27 cellular contexts compared by ENCODE assay signal in the genomic region with DNA sequence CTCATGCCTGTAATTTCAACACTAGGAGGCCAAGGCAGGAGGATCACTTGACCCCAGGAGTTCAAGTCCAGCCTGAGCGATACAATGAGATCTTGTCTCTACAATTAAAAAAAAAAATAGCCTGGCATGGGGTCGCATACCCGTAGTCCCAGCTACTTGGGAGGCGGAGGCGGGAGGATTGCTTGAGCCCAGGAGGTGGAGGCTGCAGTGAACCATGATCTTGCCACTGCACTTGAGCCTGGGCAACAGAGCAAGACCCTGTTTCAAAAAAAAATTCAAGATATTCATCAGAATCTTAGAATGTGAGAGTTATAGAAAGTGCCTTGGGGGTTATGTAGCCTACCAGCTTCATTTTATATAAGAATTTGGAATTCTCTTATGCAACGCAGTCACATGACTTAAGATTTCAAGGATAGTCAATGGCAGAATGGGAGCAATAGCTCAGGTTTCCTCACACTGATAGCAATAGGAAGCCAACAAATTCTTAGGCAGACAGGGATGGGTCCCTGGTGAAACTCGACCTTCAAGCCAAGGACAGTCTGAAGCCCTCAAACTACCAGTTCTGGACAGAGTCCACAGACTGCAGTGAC.
"Had no signal": no experiment of that assay in that cellular context is flagged by ENCODE, and none has a peak within 500 bp of the region (broad histone marks: within the 10 kb centered on the region; RNA-seq: fewer than 3 reads in every experiment).

No MANE protein-coding gene starts in this region.

- H3K27me3 ChIP-seq: neural progenitor cell, ovary, right lobe of liver, testis, tibial artery, upper lobe of right lung, uterus had no signal

- H3K4me1 ChIP-seq: neural progenitor cell, parathyroid adenoma, psoas muscle, right lobe of liver, suprapubic skin, testis, tibial artery, transverse colon, upper lobe of right lung, uterus had no signal

- DNase-seq: natural killer cell; occipital lobe; ovary; posterior cingulate gyrus; psoas muscle; right cardiac atrium; right lobe of liver; sigmoid colon; small intestine; stimulated activated CD4-positive, alpha-beta T cell treated with anti-CD3 and anti-CD28 coated beads, Interleukin-15, amount 100 ng/mL, for 24 hours; stimulated activated CD4-positive, alpha-beta T cell treated with anti-CD3 and anti-CD28 coated beads, Interleukin-2, amount 100 ng/mL, for 24 hours; stimulated activated CD4-positive, alpha-beta T cell treated with anti-CD3 and anti-CD28 coated beads, Interleukin-2, amount 100 ng/mL, for 48 hours; stimulated activated CD4-positive, alpha-beta T cell treated with anti-CD3 and anti-CD28 coated beads, Interleukin-4, amount 100 ng/mL, for 4 hours; stimulated activated CD8-positive, alpha-beta memory T cell treated with anti-CD3 and anti-CD28 coated beads, Interleukin-4, amount 100 ng/mL, for 48 hours; stimulated activated naive CD4-positive, alpha-beta T cell; stimulated activated naive CD8-positive, alpha-beta T cell treated with anti-CD3 and anti-CD28 coated beads, Interleukin-15, amount 100 ng/mL, for 72 hours; stimulated activated naive CD8-positive, alpha-beta T cell treated with anti-CD3 and anti-CD28 coated beads, Interleukin-15, Interleukin-2, amounts not matched to agents 100 U/mL and 50 U/mL, for 24 hours; substantia nigra; testis; tibial artery; transverse colon; upper lobe of right lung; uterus had no signal

- H3K4me2 ChIP-seq: neural progenitor cell had no signal

- H2AFZ ChIP-seq: neural progenitor cell, parathyroid adenoma had no signal

- H3K9ac ChIP-seq: neural progenitor cell, parathyroid adenoma had no signal

- H3K36me3 ChIP-seq: neural progenitor cell, ovary, right lobe of liver, sigmoid colon, suprapubic skin, tibial artery, transverse colon, upper lobe of right lung, uterus had no signal

- ATAC-seq: natural killer cell; psoas muscle; right cardiac atrium; right lobe of liver; stimulated activated memory B cell treated with anti-CD40 and anti-IgM and Interleukin-4, amounts not matched to agents 10 μg/mL and 1 μg/mL and 100 μg/mL, for 72 hours; stimulated activated naive CD8-positive, alpha-beta T cell treated with anti-CD3 and anti-CD28 coated beads, Interleukin-15, amount 100 ng/mL, for 72 hours; stimulated activated naive CD8-positive, alpha-beta T cell treated with anti-CD3 and anti-CD28 coated beads, Interleukin-15, Interleukin-2, amounts not matched to agents 100 U/mL and 50 U/mL, for 24 hours; upper lobe of right lung had no signal

- H3K27ac ChIP-seq: neural progenitor cell, ovary, parathyroid adenoma, psoas muscle, right lobe of liver, sigmoid colon, suprapubic skin, testis, tibial artery, transverse colon, upper lobe of right lung, uterus had no signal

- H3K9me3 ChIP-seq: ovary, psoas muscle, right lobe of liver, sigmoid colon, suprapubic skin, testis, tibial artery, transverse colon, upper lobe of right lung, uterus had no signal

- H3K79me2 ChIP-seq: parathyroid adenoma had no signal

- H3K4me3 ChIP-seq: neural progenitor cell, ovary, psoas muscle, right lobe of liver, sigmoid colon, suprapubic skin, testis, tibial artery, transverse colon, upper lobe of right lung, uterus had no signal

- FAIRE-seq: small intestine had no signal
